In the genomic region with DNA sequence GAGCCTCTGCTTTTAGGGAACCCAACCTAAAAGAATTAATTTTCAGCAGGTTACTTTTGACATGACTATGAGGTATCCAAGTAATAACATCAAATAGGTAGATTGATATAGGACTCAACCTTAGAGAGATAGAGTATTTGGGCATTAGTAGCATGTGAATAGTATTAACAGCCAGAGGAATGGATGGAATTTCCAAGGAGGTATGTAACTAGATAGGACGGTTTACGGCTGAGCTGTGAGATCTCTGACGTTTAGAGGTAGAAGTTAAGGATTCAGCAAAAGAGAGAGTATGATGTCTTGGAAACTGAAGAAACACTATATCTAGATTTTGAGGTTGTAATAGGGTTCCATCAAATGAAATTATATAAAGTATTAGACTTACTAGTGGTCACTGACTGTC, we compare ENCODE assay signal across 16 cellular contexts.
DNase-seq lines count a peak whose midpoint lies in the region; ATAC-seq and TF ChIP-seq lines count a peak whose summit lies in the region.
"Had no signal": no experiment of that assay in that cellular context is flagged by ENCODE, and none has a peak within 500 bp of the region (broad histone marks: within the 10 kb centered on the region; RNA-seq: fewer than 3 reads in every experiment).

No MANE protein-coding gene starts in this region.

- WGBS in right cardiac atrium, result 63% methylated on average over 3 of the region's 3 CpGs

- H3K9me3 ChIP-seq in right cardiac atrium (ENCODE audit: control insufficient read depth, low read length), result no peaks in the 10 kb centered on the region
- H3K9me3 ChIP-seq: A549, BE2C had no signal

- no peaks in the 10 kb centered on the region for H3K27me3 ChIP-seq in H7 (ENCODE audit: control insufficient read depth, insufficient read depth, low read length)
- no peaks in the 10 kb centered on the region for H3K27me3 ChIP-seq in right cardiac atrium (ENCODE audit: control insufficient read depth, insufficient read depth)
- H3K27me3 ChIP-seq: BE2C had no signal

- no peak for TF ChIP-seq CTCF in choroid plexus epithelial cell (conservative IDR thresholded peaks at IDR 0.05; ENCODE audit: low read depth, low read length)

- H3K4me1 ChIP-seq in right cardiac atrium (ENCODE audit: control insufficient read depth, insufficient read depth, low read length), result no peaks in the 10 kb centered on the region
- H3K4me1 ChIP-seq: BE2C had no signal

- DNase-seq in H7 (peak; percentile 8), choroid plexus epithelial cell (ENCODE audit: low read depth) (peak; percentile 18), left kidney (ENCODE audit: low read depth, low spot score) (peak; percentile 24), right cardiac atrium (no peak), NAMALWA (ENCODE audit: low spot score) (no peak)
- DNase-seq: BE2C; CD4-positive, alpha-beta memory T cell; DMS153; DND-41; GF-D8; H9 had no signal

- H3K36me3 ChIP-seq in H7 (replicated peaks; ENCODE audit: control insufficient read depth, insufficient read depth, low read length), result no peaks in the 10 kb centered on the region
- H3K36me3 ChIP-seq: BE2C had no signal

- no peak overlapping the region for H3K4me3 ChIP-seq in H7 (ENCODE audit: insufficient read depth, low read depth, low read length)
- no peak overlapping the region for H3K4me3 ChIP-seq in choroid plexus epithelial cell (ENCODE audit: low read depth, low read length)
- H3K4me3 ChIP-seq in right cardiac atrium (ENCODE audit: low read length), result no peak overlapping the region
- H3K4me3 ChIP-seq: A549 had no signal

- H3K27ac ChIP-seq in right cardiac atrium (ENCODE audit: low read length), result no peak overlapping the region
- H3K27ac ChIP-seq: A549, C4-2B had no signal

- ATAC-seq in GM18909 (IDR thresholded peaks at IDR 0.05; ENCODE audit: poor library complexity, unreplicated experiment), result no peak
- no peak for ATAC-seq in right cardiac atrium
- ATAC-seq in HG02571 (IDR thresholded peaks at IDR 0.05; ENCODE audit: unreplicated experiment), result no peak
- ATAC-seq: A549, HepG2 had no signal

- intact Hi-C loops in right cardiac atrium (cut with DNase I), result no loop called here

Comparison
In these comparisons a context has a peak if more than half of its experiments do, and no peak if none do; other contexts are left out.
1. DNase-seq: peak in H7 (single experiment), choroid plexus epithelial cell (single experiment) and left kidney (single experiment); none in right cardiac atrium (0 of 3) and NAMALWA (single experiment).